Comparison of ENCODE assay signal across 12 cellular contexts in genomic region chr3:11769704-11770103, GRCh38.
DNase-seq lines count a peak whose midpoint lies in the region; ATAC-seq and TF ChIP-seq lines count a peak whose summit lies in the region.
"Had no signal": no experiment of that assay in that cellular context is flagged by ENCODE, and none has a peak within 500 bp of the region (broad histone marks: within the 10 kb centered on the region; RNA-seq: fewer than 3 reads in every experiment).

No MANE protein-coding gene starts in this region.

- no peaks in the 10 kb centered on the region for H3K9me3 Mint-ChIP-seq in natural killer cell
- H3K9me3 Mint-ChIP-seq in natural killer cell treated with Interleukin-12 subunit alpha and Interleukin-12 subunit beta and Interleukin-15 and Interleukin-18, amount 100 ng/mL, for 72 hours, result no peaks in the 10 kb centered on the region
- H3K9me3 Mint-ChIP-seq in activated T-helper 1 cell treated with anti-CD3 and anti-CD28 coated beads, Interleukin-12 subunit alpha, Interleukin-12 subunit beta, Interleukin-2, Interleukin-4 antibody, amounts not matched to agents 30 ng/mL and 10 ng/mL and 1 ng/mL, durations not matched to agents 14 hours and 24 hours and 36 hours, result no peaks in the 10 kb centered on the region

- H4K8ac ChIP-seq in mesenchymal stem cell (ENCODE audit: low read length), result peak overlapping the region; percentile 36

- H2AFZ ChIP-seq in mesenchymal stem cell (ENCODE audit: low read depth, low read length), result no peak overlapping the region

- no peak overlapping the region for H2BK120ac ChIP-seq in mesenchymal stem cell (ENCODE audit: low read depth, low read length)

- H3K27me3 Mint-ChIP-seq in natural killer cell (ENCODE audit: low read depth in 2 of 2), result no peaks in the 10 kb centered on the region
- no peaks in the 10 kb centered on the region for H3K27me3 Mint-ChIP-seq in natural killer cell treated with Interleukin-12 subunit alpha and Interleukin-12 subunit beta and Interleukin-15 and Interleukin-18, amount 100 ng/mL, for 72 hours
- no peaks in the 10 kb centered on the region for H3K27me3 Mint-ChIP-seq in activated T-helper 1 cell treated with anti-CD3 and anti-CD28 coated beads, Interleukin-12 subunit alpha, Interleukin-12 subunit beta, Interleukin-2, Interleukin-4 antibody, amounts not matched to agents 30 ng/mL and 10 ng/mL and 1 ng/mL, durations not matched to agents 14 hours and 24 hours and 36 hours (ENCODE audit: insufficient read depth)
- H3K27me3 Mint-ChIP-seq: activated B cell treated with CpG ODN at 0.5 μM for 24 hours had no signal

- TF ChIP-seq CTCF in natural killer cell (IDR thresholded peaks at IDR 0.05), result no peak

- H3K27ac Mint-ChIP-seq in natural killer cell, result peak overlapping the region in 1 of 2 donors; percentile 90
- H3K27ac Mint-ChIP-seq in natural killer cell treated with Interleukin-12 subunit alpha and Interleukin-12 subunit beta and Interleukin-15 and Interleukin-18, amount 100 ng/mL, for 72 hours, result no peak overlapping the region
- H3K27ac Mint-ChIP-seq in activated T-helper 1 cell treated with anti-CD3 and anti-CD28 coated beads, Interleukin-12 subunit alpha, Interleukin-12 subunit beta, Interleukin-2, Interleukin-4 antibody, amounts not matched to agents 30 ng/mL and 10 ng/mL and 1 ng/mL, durations not matched to agents 14 hours and 24 hours and 36 hours, result peak overlapping the region; percentile 15

- no peak overlapping the region for H3K23ac ChIP-seq in mesenchymal stem cell (ENCODE audit: low read length in 2 of 2)

- no peak overlapping the region for H3K27ac ChIP-seq in mesenchymal stem cell (ENCODE audit: low read length, poor library complexity, severe bottlenecking)
- H3K27ac ChIP-seq: coronary artery had no signal

- no peaks in the 10 kb centered on the region for H3K36me3 Mint-ChIP-seq in natural killer cell
- no peaks in the 10 kb centered on the region for H3K36me3 Mint-ChIP-seq in natural killer cell treated with Interleukin-12 subunit alpha and Interleukin-12 subunit beta and Interleukin-15 and Interleukin-18, amount 100 ng/mL, for 72 hours
- H3K36me3 Mint-ChIP-seq in activated T-helper 1 cell treated with anti-CD3 and anti-CD28 coated beads, Interleukin-12 subunit alpha, Interleukin-12 subunit beta, Interleukin-2, Interleukin-4 antibody, amounts not matched to agents 30 ng/mL and 10 ng/mL and 1 ng/mL, durations not matched to agents 14 hours and 24 hours and 36 hours (ENCODE audit: low read depth), result no peaks in the 10 kb centered on the region

- no peak overlapping the region for H2BK12ac ChIP-seq in mesenchymal stem cell (ENCODE audit: low read length in 2 of 2)

- H3K4ac ChIP-seq in mesenchymal stem cell (ENCODE audit: low read depth in 1 of 2, low read length in 2 of 2), result no peak overlapping the region

- no peak overlapping the region for H2BK15ac ChIP-seq in mesenchymal stem cell (ENCODE audit: low read depth, poor library complexity, severe bottlenecking)

- no peak overlapping the region for H2BK5ac ChIP-seq in mesenchymal stem cell (ENCODE audit: low read depth, low read length, poor library complexity, severe bottlenecking)

- H3K9ac ChIP-seq in mesenchymal stem cell (ENCODE audit: low read length), result no peak overlapping the region
- H3K9ac ChIP-seq: SK-N-SH had no signal

- no peaks in the 10 kb centered on the region for H3K36me3 ChIP-seq in mesenchymal stem cell (ENCODE audit: control insufficient read depth in 1 of 2, insufficient read depth in 2 of 2, low read depth in 1 of 2, low read length in 2 of 2)

- no peak overlapping the region for H3K4me2 ChIP-seq in mesenchymal stem cell (ENCODE audit: low read length, poor library complexity, severe bottlenecking)
- H3K4me2 ChIP-seq: SK-N-SH had no signal

- no peak overlapping the region for H3K4me3 ChIP-seq in mesenchymal stem cell (ENCODE audit: insufficient read depth in 1 of 2, low read depth in 1 of 2, low read length in 2 of 2)

- H2AK5ac ChIP-seq in mesenchymal stem cell (ENCODE audit: low read length, severe bottlenecking), result peak overlapping the region; percentile 4

- H3K9me3 ChIP-seq in mesenchymal stem cell (ENCODE audit: control insufficient read depth, low read length), result no peaks in the 10 kb centered on the region
- H3K9me3 ChIP-seq: SK-N-SH had no signal

- intact Hi-C loops in natural killer cell (cut with micrococcal nuclease), result no loop called here
- intact Hi-C loops in activated T-helper 1 cell treated with anti-CD3 and anti-CD28 coated beads, Interleukin-12 subunit alpha, Interleukin-12 subunit beta, Interleukin-2, Interleukin-4 antibody, amounts not matched to agents 30 ng/mL and 10 ng/mL and 1 ng/mL, durations not matched to agents 14 hours and 24 hours and 36 hours (cut with micrococcal nuclease), result loop anchor here (1.0 to 5.0 kb wide), 6 partner anchors 16 to 893 kb away; partner anchors contain the start of gene RAF1

- ATAC-seq in natural killer cell, result no peak
- no peak for ATAC-seq in natural killer cell treated with Interleukin-12 subunit alpha and Interleukin-12 subunit beta and Interleukin-15 and Interleukin-18, amount 100 ng/mL, for 72 hours
- ATAC-seq in HG03571 (IDR thresholded peaks at IDR 0.05; ENCODE audit: unreplicated experiment), result no peak
- ATAC-seq in HG02938 (IDR thresholded peaks at IDR 0.05; ENCODE audit: unreplicated experiment), result no peak

- H3K79me1 ChIP-seq in mesenchymal stem cell (replicated peaks; ENCODE audit: low read length, poor library complexity, severe bottlenecking), result no peaks in the 10 kb centered on the region

- no peak overlapping the region for H3K14ac ChIP-seq in mesenchymal stem cell (ENCODE audit: low read length in 2 of 2)

- H3K27me3 ChIP-seq in mesenchymal stem cell (ENCODE audit: control insufficient read depth in 1 of 2, insufficient read depth in 1 of 2, low read length in 2 of 2), result no peaks in the 10 kb centered on the region

- no peak overlapping the region for H4K91ac ChIP-seq in mesenchymal stem cell (ENCODE audit: low read length)

- peaks cover 10% of the 10 kb centered on the region for H3K4me1 ChIP-seq in mesenchymal stem cell (ENCODE audit: control insufficient read depth, insufficient read depth, low read depth, low read length)

- H3K18ac ChIP-seq in mesenchymal stem cell (ENCODE audit: low read depth in 1 of 2, low read length in 2 of 2), result no peak overlapping the region

- H3K4me3 Mint-ChIP-seq in natural killer cell, result peak overlapping the region; percentile 62
- H3K4me3 Mint-ChIP-seq in natural killer cell treated with Interleukin-12 subunit alpha and Interleukin-12 subunit beta and Interleukin-15 and Interleukin-18, amount 100 ng/mL, for 72 hours, result no peak overlapping the region
- H3K4me3 Mint-ChIP-seq in activated T-helper 1 cell treated with anti-CD3 and anti-CD28 coated beads, Interleukin-12 subunit alpha, Interleukin-12 subunit beta, Interleukin-2, Interleukin-4 antibody, amounts not matched to agents 30 ng/mL and 10 ng/mL and 1 ng/mL, durations not matched to agents 14 hours and 24 hours and 36 hours, result no peak overlapping the region

- DNase-seq in natural killer cell, result no peak
- DNase-seq in natural killer cell treated with Interleukin-12 subunit alpha and Interleukin-12 subunit beta and Interleukin-15 and Interleukin-18, amount 100 ng/mL, for 72 hours (ENCODE audit: low spot score), result no peak
- no peak for DNase-seq in activated T-helper 1 cell treated with anti-CD3 and anti-CD28 coated beads, Interleukin-12 subunit alpha, Interleukin-12 subunit beta, Interleukin-2, Interleukin-4 antibody, amounts not matched to agents 30 ng/mL and 10 ng/mL and 1 ng/mL, durations not matched to agents 14 hours and 24 hours and 36 hours (ENCODE audit: low spot score)
- no peak for DNase-seq in mesenchymal stem cell
- DNase-seq in ecto neural progenitor cell (ENCODE audit: low spot score), result no peak
- DNase-seq in islet precursor cell, result no peak
- DNase-seq: NCI-H446 had no signal

- WGBS in mesenchymal stem cell, result 96% methylated on average over 5 of the region's 5 CpGs

- peaks cover 23 to 24% of the 10 kb centered on the region in 2 donors for H3K4me1 Mint-ChIP-seq in natural killer cell
- peaks cover 20% of the 10 kb centered on the region in 2 donors for H3K4me1 Mint-ChIP-seq in natural killer cell treated with Interleukin-12 subunit alpha and Interleukin-12 subunit beta and Interleukin-15 and Interleukin-18, amount 100 ng/mL, for 72 hours (ENCODE audit: low read depth in 2 of 2)
- peaks cover 27% of the 10 kb centered on the region for H3K4me1 Mint-ChIP-seq in activated T-helper 1 cell treated with anti-CD3 and anti-CD28 coated beads, Interleukin-12 subunit alpha, Interleukin-12 subunit beta, Interleukin-2, Interleukin-4 antibody, amounts not matched to agents 30 ng/mL and 10 ng/mL and 1 ng/mL, durations not matched to agents 14 hours and 24 hours and 36 hours (ENCODE audit: low read depth)
